ENCODE assay signal across 20 cellular contexts in genomic region chr10:44477021-44477420, GRCh38.
DNase-seq lines count a peak whose midpoint lies in the region; ATAC-seq and TF ChIP-seq lines count a peak whose summit lies in the region.
"Had no signal": no experiment of that assay in that cellular context is flagged by ENCODE, and none has a peak within 500 bp of the region (broad histone marks: within the 10 kb centered on the region; RNA-seq: fewer than 3 reads in every experiment).

No MANE protein-coding gene starts in this region.

- in situ Hi-C loops in IMR-90 (cut with MboI; ENCODE audit: low sequenced_read_pairs), result no loop called here

- no peak overlapping the region for H3K4me3 ChIP-seq in IMR-90 (ENCODE audit: insufficient read depth, low read depth, low read length)
- H3K4me3 ChIP-seq in fibroblast of mammary gland (ENCODE audit: control insufficient read depth, low read depth, low read length), result no peak overlapping the region
- H3K4me3 ChIP-seq: gastroesophageal sphincter, right lobe of liver, SJSA1 had no signal

- POLR2A ChIA-PET in IMR-90 (lab: Charles Lee; ENCODE audit: unreplicated experiment), result no interaction called here

- H2AFZ ChIP-seq in IMR-90 (replicated peaks; ENCODE audit: low read length, poor library complexity), result peak overlapping the region; percentile 60

- no peak for TF ChIP-seq RAD21 in IMR-90 (IDR thresholded peaks at IDR 0.05; ENCODE audit: low read length)

- no peak overlapping the region for H2BK15ac ChIP-seq in IMR-90 (ENCODE audit: low read depth, low read length)

- H3K4me2 ChIP-seq in IMR-90 (ENCODE audit: low read depth, low read length), result no peak overlapping the region

- H3K4me1 ChIP-seq in IMR-90 (ENCODE audit: control insufficient read depth, insufficient read depth, low read length), result no peaks in the 10 kb centered on the region
- H3K4me1 ChIP-seq: gastroesophageal sphincter, right lobe of liver, SJSA1 had no signal

- H3K36me3 Mint-ChIP-seq in nephron (ENCODE audit: low read depth), result peaks cover 5% of the 10 kb centered on the region
- peaks cover 0 to 7% of the 10 kb centered on the region in 2 donors for H3K36me3 Mint-ChIP-seq in activated naive CD4-positive, alpha-beta T cell treated with anti-CD3 and anti-CD28 coated beads, Interleukin-2, amount 50 U/mL, for 72 hours
- H3K36me3 Mint-ChIP-seq: activated naive CD8-positive, alpha-beta T cell treated with anti-CD3 and anti-CD28 coated beads, Interleukin-2, amount 10 ng/mL, durations not matched to agents 7 days and 5 days; WTC11 had no signal

- intact Hi-C loops in IMR-90 (cut with micrococcal nuclease), result no loop called here

- no peak for TF ChIP-seq POLR2A in IMR-90 (IDR thresholded peaks at IDR 0.05; ENCODE audit: low read depth, low read length)

- no peak overlapping the region for H3K18ac ChIP-seq in IMR-90 (ENCODE audit: low read depth, low read length)

- no peak overlapping the region for H4K5ac ChIP-seq in IMR-90 (ENCODE audit: low read depth, low read length)

- H3K4me1 Mint-ChIP-seq in nephron, result peaks cover 66% of the 10 kb centered on the region
- H3K4me1 Mint-ChIP-seq: activated naive CD8-positive, alpha-beta T cell treated with anti-CD3 and anti-CD28 coated beads, Interleukin-2, amount 10 ng/mL, durations not matched to agents 7 days and 5 days; endodermal cell; stimulated activated naive CD8-positive, alpha-beta T cell treated with anti-CD3 and anti-CD28 coated beads, Interleukin-15, amount 100 ng/mL, for 72 hours; WTC11 had no signal

- H3K14ac ChIP-seq in IMR-90 (replicated peaks; ENCODE audit: low read depth, low read length), result no peak overlapping the region

- H4K20me1 ChIP-seq in IMR-90 (ENCODE audit: insufficient read depth, low read length), result no peaks in the 10 kb centered on the region

- no peak overlapping the region for H3K27ac ChIP-seq in IMR-90 (ENCODE audit: insufficient read depth, low read length)
- H3K27ac ChIP-seq: gastroesophageal sphincter, right lobe of liver, SJSA1 had no signal

- H3K9ac ChIP-seq in IMR-90 (ENCODE audit: low read depth, low read length), result no peak overlapping the region

- H2AK5ac ChIP-seq in IMR-90 (ENCODE audit: low read depth, low read length), result no peak overlapping the region

- peak overlapping the region; percentile 40 to 86 (median 77) for H3K27ac Mint-ChIP-seq in nephron
- no peak overlapping the region for H3K27ac Mint-ChIP-seq in activated naive CD4-positive, alpha-beta T cell treated with anti-CD3 and anti-CD28 coated beads, Interleukin-2, amount 50 U/mL, for 72 hours
- H3K27ac Mint-ChIP-seq: activated naive CD8-positive, alpha-beta T cell treated with anti-CD3 and anti-CD28 coated beads, Interleukin-2, amount 10 ng/mL, durations not matched to agents 7 days and 5 days; endodermal cell; stimulated activated naive CD8-positive, alpha-beta T cell treated with anti-CD3 and anti-CD28 coated beads, Interleukin-15, amount 100 ng/mL, for 72 hours; WTC11 had no signal

- peak; percentile 72 for DNase-seq in AG08396 (ENCODE audit: low spot score)
- DNase-seq in IMR-90, result peak; percentile 65
- peak; percentile 82 for DNase-seq in fibroblast of mammary gland (ENCODE audit: low read depth)
- DNase-seq in cerebellum (ENCODE audit: low spot score), result no peak
- DNase-seq in NCI-H2196 (lab: John Stamatoyannopoulos, UW; ENCODE audit: unreplicated experiment), result no peak
- no peak for DNase-seq in activated naive CD4-positive, alpha-beta T cell treated with anti-CD3 and anti-CD28 coated beads, Interleukin-2, amount 50 U/mL, for 72 hours (ENCODE audit: low spot score in 2 of 2)
- DNase-seq: activated CD8-positive, alpha-beta memory T cell treated with anti-CD3 and anti-CD28 coated beads for 24 hours; activated naive CD8-positive, alpha-beta T cell treated with anti-CD3 and anti-CD28 coated beads, Interleukin-2, amount 10 ng/mL, durations not matched to agents 7 days and 5 days; endodermal cell; GF-D8; GOT3; NCI-H69; right lobe of liver; stimulated activated naive CD8-positive, alpha-beta T cell treated with anti-CD3 and anti-CD28 coated beads, Interleukin-15, amount 100 ng/mL, for 72 hours; T-helper 2 cell had no signal

- H3K36me3 ChIP-seq in IMR-90 (ENCODE audit: control insufficient read depth, insufficient read depth, low read length), result no peaks in the 10 kb centered on the region
- H3K36me3 ChIP-seq: gastroesophageal sphincter, right lobe of liver, SJSA1 had no signal

- no peaks in the 10 kb centered on the region for H3K9me1 ChIP-seq in IMR-90 (ENCODE audit: insufficient read depth, low read length)

- no peak overlapping the region for H4K91ac ChIP-seq in IMR-90 (ENCODE audit: insufficient read depth, low read depth, low read length)

- WGBS in IMR-90 (ENCODE audit: extremely low coverage in 2 of 2, insufficient read length in 1 of 2), 2 experiments, result no CpG with 5 or more reads among the region's 2 CpGs

- BruUV-seq in IMR-90 (replicated peaks; lab: Mats Ljungman, UMichigan), result no TSS peak

- H4K8ac ChIP-seq in IMR-90 (ENCODE audit: low read depth in 2 of 2, low read length in 2 of 2), result no peak overlapping the region

- ATAC-seq in IMR-90 (ENCODE audit: low read depth) (peak; percentile 73), GM21576 (IDR thresholded peaks at IDR 0.05; ENCODE audit: unreplicated experiment) (no peak)
- no peak for ATAC-seq in activated naive CD4-positive, alpha-beta T cell treated with anti-CD3 and anti-CD28 coated beads, Interleukin-2, amount 50 U/mL, for 72 hours
- ATAC-seq: gastroesophageal sphincter; right lobe of liver; stimulated activated naive CD8-positive, alpha-beta T cell treated with anti-CD3 and anti-CD28 coated beads, Interleukin-15, amount 100 ng/mL, for 72 hours; WTC11 had no signal

- TF ChIP-seq CTCF in IMR-90 (conservative IDR thresholded peaks at IDR 0.05; ENCODE audit: low read depth, low read length) (no peak), fibroblast of mammary gland (conservative IDR thresholded peaks at IDR 0.05; ENCODE audit: control insufficient read depth, insufficient read depth, low read depth, low read length) (no peak), nephron (IDR thresholded peaks at IDR 0.05; ENCODE audit: unreplicated experiment in 3 of 3) (no peak)

- H3K4ac ChIP-seq in IMR-90 (ENCODE audit: low read depth, low read length), result no peak overlapping the region

- no peaks in the 10 kb centered on the region for H3K9me3 ChIP-seq in IMR-90 (ENCODE audit: control insufficient read depth, insufficient read depth, low read length)
- H3K9me3 ChIP-seq: gastroesophageal sphincter, right lobe of liver, SJSA1 had no signal

- no peaks in the 10 kb centered on the region for H3K79me1 ChIP-seq in IMR-90 (ENCODE audit: low read depth in 1 of 2, low read length in 2 of 2)

- H2AK9ac ChIP-seq in IMR-90 (replicated peaks; ENCODE audit: low read depth, low read length, poor library complexity), result no peak overlapping the region

- no peak overlapping the region for H3K56ac ChIP-seq in IMR-90 (ENCODE audit: extremely low read depth, insufficient read depth, low read length)

- peaks cover 2% of the 10 kb centered on the region for H3K27me3 ChIP-seq in IMR-90 (ENCODE audit: control insufficient read depth, insufficient read depth, low read length)
- H3K27me3 ChIP-seq: gastroesophageal sphincter, right lobe of liver, SJSA1 had no signal

- H3K27me3 Mint-ChIP-seq in nephron (ENCODE audit: low read depth), result peaks cover 5% of the 10 kb centered on the region
- H3K27me3 Mint-ChIP-seq: activated naive CD8-positive, alpha-beta T cell treated with anti-CD3 and anti-CD28 coated beads, Interleukin-2, amount 10 ng/mL, durations not matched to agents 7 days and 5 days had no signal

- no peak overlapping the region for H2BK120ac ChIP-seq in IMR-90 (ENCODE audit: low read depth, low read length)

- dilution Hi-C loops in IMR-90 (cut with HindIII; ENCODE audit: low sequenced_read_pairs, unreplicated experiment), result no loop called here

- CTCF ChIA-PET in IMR-90 (lab: Yijun Ruan, JAX), result no interaction called here

- no peak overlapping the region for H2BK20ac ChIP-seq in IMR-90 (ENCODE audit: low read depth, low read length)

- peaks cover 14% of the 10 kb centered on the region for H3K9me3 Mint-ChIP-seq in nephron
- peaks cover 5 to 16% of the 10 kb centered on the region in 2 donors for H3K9me3 Mint-ChIP-seq in activated naive CD4-positive, alpha-beta T cell treated with anti-CD3 and anti-CD28 coated beads, Interleukin-2, amount 50 U/mL, for 72 hours
- H3K9me3 Mint-ChIP-seq: activated naive CD8-positive, alpha-beta T cell treated with anti-CD3 and anti-CD28 coated beads, Interleukin-2, amount 10 ng/mL, durations not matched to agents 7 days and 5 days had no signal

- H2BK5ac ChIP-seq in IMR-90 (ENCODE audit: low read depth, low read length, poor library complexity, severe bottlenecking), result no peak overlapping the region

- no peak overlapping the region for H3K23ac ChIP-seq in IMR-90 (ENCODE audit: low read depth, low read length)

- H3K4me3 Mint-ChIP-seq in nephron, result peak overlapping the region in 1 of 3 experiments; percentile 27
- H3K4me3 Mint-ChIP-seq: activated naive CD8-positive, alpha-beta T cell treated with anti-CD3 and anti-CD28 coated beads, Interleukin-2, amount 10 ng/mL, durations not matched to agents 7 days and 5 days; endodermal cell; stimulated activated naive CD8-positive, alpha-beta T cell treated with anti-CD3 and anti-CD28 coated beads, Interleukin-15, amount 100 ng/mL, for 72 hours; WTC11 had no signal

TF ChIP-seq in IMR-90, 13 proteins besides CTCF, POLR2A, EP300 and RAD21 (continues in another document):
- TF ChIP-seq BHLHE40 (IDR thresholded peaks at IDR 0.05; ENCODE audit: low read depth, low read length) (no peak), RFX5 (IDR thresholded peaks at IDR 0.05; ENCODE audit: low read depth, low read length) (no peak), SMC3 (IDR thresholded peaks at IDR 0.05; ENCODE audit: low read depth, low read length) (no peak), FOS (IDR thresholded peaks at IDR 0.05; ENCODE audit: low read depth, low read length) (no peak), MAFK (IDR thresholded peaks at IDR 0.05; ENCODE audit: low read depth, low read length) (no peak), USF2 (IDR thresholded peaks at IDR 0.05; ENCODE audit: low read depth, low read length) (no peak), NFE2L2 (IDR thresholded peaks at IDR 0.05; ENCODE audit: low read depth, low read length) (no peak), CHD1 (IDR thresholded peaks at IDR 0.05; ENCODE audit: low read depth, low read length) (no peak), MAZ (IDR thresholded peaks at IDR 0.05; ENCODE audit: borderline replicate concordance, low read depth, low read length) (no peak), MXI1 (IDR thresholded peaks at IDR 0.05; ENCODE audit: borderline replicate concordance, low read depth, low read length) (no peak)

Comparison
In these comparisons a context has a peak if more than half of its experiments do, and no peak if none do; other contexts are left out.
1. DNase-seq: peak in AG08396 (single experiment), IMR-90 (single experiment) and fibroblast of mammary gland (single experiment); none in cerebellum (single experiment), NCI-H2196 (single experiment) and activated naive CD4-positive, alpha-beta T cell treated with anti-CD3 and anti-CD28 coated beads, Interleukin-2, amount 50 U/mL, for 72 hours (0 of 2).
2. H3K27ac Mint-ChIP-seq: peak in nephron (3 of 3); none in activated naive CD4-positive, alpha-beta T cell treated with anti-CD3 and anti-CD28 coated beads, Interleukin-2, amount 50 U/mL, for 72 hours (0 of 2).